In the genomic region with DNA sequence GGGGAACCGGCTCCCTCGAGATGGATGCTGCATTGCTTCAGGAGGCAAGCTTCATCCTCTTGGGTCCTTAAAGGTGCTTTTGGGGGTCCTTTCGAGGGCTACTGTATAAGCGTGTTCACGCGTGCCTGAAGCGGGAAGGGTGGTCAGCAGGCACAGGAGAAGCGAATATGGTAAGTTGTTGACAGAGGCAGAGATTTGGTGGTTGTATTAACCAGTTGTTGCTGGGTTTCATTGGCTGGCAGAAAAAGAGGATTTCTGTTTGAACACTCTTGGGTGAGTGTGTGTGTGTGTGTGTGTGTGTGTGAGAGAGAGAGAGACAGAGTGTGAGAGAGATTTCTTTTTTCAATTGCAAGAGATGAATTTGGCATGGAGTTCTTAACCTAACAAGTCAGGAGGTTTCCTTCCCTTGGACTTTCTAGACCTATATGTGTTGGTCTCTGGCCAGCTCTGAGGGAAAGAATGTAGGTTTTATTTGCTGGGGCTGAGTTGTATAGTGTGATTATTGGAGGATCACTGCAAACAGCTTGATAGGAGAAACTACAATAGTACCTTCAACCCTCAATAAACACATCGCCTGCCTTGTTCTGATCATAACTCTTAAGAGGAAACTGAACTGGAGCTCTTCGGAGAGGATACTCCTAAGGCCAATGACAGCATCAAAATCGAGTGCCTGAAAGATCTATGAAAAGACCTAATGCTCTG, we compare ENCODE assay signal across 1 cellular context.
TF ChIP-seq lines count a peak whose summit lies in the region.

No MANE protein-coding gene starts in this region.

TF ChIP-seq in K562, 482 proteins besides CTCF, POLR2A, EP300 and RAD21 (continued from another document and continues in another):
- TF ChIP-seq RERE (CRISPR knock-in tag; IDR thresholded peaks at IDR 0.05; ENCODE audit: borderline replicate concordance) (no peak), SIN3A (IDR thresholded peaks at IDR 0.05; ENCODE audit: borderline replicate concordance in 2 of 2, control insufficient read depth in 1 of 2, low read depth in 2 of 2, low read length in 2 of 2) (no peak), ZNF766 (CRISPR knock-in tag; conservative IDR thresholded peaks at IDR 0.05) (0 out of 2 replicates have a peak, but pooled peaks have one; percentile 11), ZNF134 (CRISPR knock-in tag; conservative IDR thresholded peaks at IDR 0.05) (no peak), ZFX (CRISPR knock-in tag; IDR thresholded peaks at IDR 0.05) (no peak), SRSF1 (IDR thresholded peaks at IDR 0.05; ENCODE audit: low read depth, low read length) (no peak), PHB2 (IDR thresholded peaks at IDR 0.05; ENCODE audit: low read depth) (0 out of 2 replicates have a peak, but pooled peaks have one; percentile 53), RBM14 (IDR thresholded peaks at IDR 0.05; ENCODE audit: borderline replicate concordance, insufficient read depth, low read depth, low read length) (no peak), HDGF (IDR thresholded peaks at IDR 0.05) (peak; percentile 58; the same call in 1 of the 2 replicates), MTA3 (IDR thresholded peaks at IDR 0.05; ENCODE audit: borderline replicate concordance) (0 out of 2 replicates have a peak, but pooled peaks have one; percentile 17), NRF1 (conservative IDR thresholded peaks at IDR 0.05 in 1 of 2, IDR thresholded peaks at IDR 0.05 in 1 of 2) (no peak), XRCC5 (IDR thresholded peaks at IDR 0.05; ENCODE audit: low read depth, low read length) (no peak), HDAC3 (IDR thresholded peaks at IDR 0.05; ENCODE audit: borderline replicate concordance, partially characterized antibody) (no peak), FOXP1 (CRISPR knock-in tag; IDR thresholded peaks at IDR 0.05) (no peak), PHF8 (IDR thresholded peaks at IDR 0.05; ENCODE audit: borderline replicate concordance, low read length) (no peak), ATF4 (CRISPR knock-in tag; IDR thresholded peaks at IDR 0.05) (no peak), FOXK2 (conservative IDR thresholded peaks at IDR 0.05 in 1 of 2, IDR thresholded peaks at IDR 0.05 in 1 of 2; ENCODE audit: low read depth in 2 of 2) (no peak), HMG20B (CRISPR knock-in tag; IDR thresholded peaks at IDR 0.05) (no peak), ZSCAN32 (CRISPR knock-in tag; IDR thresholded peaks at IDR 0.05) (no peak), SNRNP70 (optimal IDR thresholded peaks at IDR 0.05; ENCODE audit: low read depth, low read length) (no peak), L3MBTL2 (IDR thresholded peaks at IDR 0.05) (no peak), GTF2B (IDR thresholded peaks at IDR 0.05; ENCODE audit: extremely low read depth, insufficient read length) (no peak), ARID2 (IDR thresholded peaks at IDR 0.05) (0 out of 2 replicates have a peak, but pooled peaks have one; percentile 15), VEZF1 (CRISPR knock-in tag; IDR thresholded peaks at IDR 0.05) (no peak), MCM3 (IDR thresholded peaks at IDR 0.05) (no peak), LARP7 (IDR thresholded peaks at IDR 0.05) (peak; percentile 88; the same call in 1 of the 2 replicates), KDM1A (IDR thresholded peaks at IDR 0.05) (peak in 1 of 2 experiments; percentile 31; a peak in 2 of 4 replicates), OTX1 (CRISPR knock-in tag; IDR thresholded peaks at IDR 0.05) (no peak), ARHGAP35 (IDR thresholded peaks at IDR 0.05; ENCODE audit: partially characterized antibody) (peak; percentile 59), CREM (IDR thresholded peaks at IDR 0.05; ENCODE audit: low read depth) (no peak), POLR2AphosphoS2 (IDR thresholded peaks at IDR 0.05; ENCODE audit: low read length) (no peak), TEAD2 (tag; IDR thresholded peaks at IDR 0.05) (no peak), HLTF (IDR thresholded peaks at IDR 0.05) (peak; percentile 79; the same call in 1 of the 2 replicates), HMGN3 (IDR thresholded peaks at IDR 0.05; ENCODE audit: borderline replicate concordance, extremely low read depth, insufficient read length, low read depth, low read length) (no peak), ZBTB11 (CRISPR knock-in tag; IDR thresholded peaks at IDR 0.05) (0 out of 6 replicates have a peak, but pooled peaks of 1 of the 3 experiments have one; percentile 1), SMC3 (conservative IDR thresholded peaks at IDR 0.05; ENCODE audit: insufficient read depth, low read depth, low read length) (no peak), GTF2E2 (tag; IDR thresholded peaks at IDR 0.05) (no peak), SP1 (CRISPR knock-in tag; IDR thresholded peaks at IDR 0.05) (no peak), GABPB1 (CRISPR knock-in tag; IDR thresholded peaks at IDR 0.05) (peak; percentile 30; the same call in 1 of the 2 replicates), IFI16 (CRISPR knock-in tag; IDR thresholded peaks at IDR 0.05) (no peak), SMARCA5 (IDR thresholded peaks at IDR 0.05) (0 out of 2 replicates have a peak, but pooled peaks have one; percentile 37), ARID3B (CRISPR knock-in tag; IDR thresholded peaks at IDR 0.05; ENCODE audit: borderline replicate concordance) (no peak)
- TF ChIP-seq, protein P1, sequence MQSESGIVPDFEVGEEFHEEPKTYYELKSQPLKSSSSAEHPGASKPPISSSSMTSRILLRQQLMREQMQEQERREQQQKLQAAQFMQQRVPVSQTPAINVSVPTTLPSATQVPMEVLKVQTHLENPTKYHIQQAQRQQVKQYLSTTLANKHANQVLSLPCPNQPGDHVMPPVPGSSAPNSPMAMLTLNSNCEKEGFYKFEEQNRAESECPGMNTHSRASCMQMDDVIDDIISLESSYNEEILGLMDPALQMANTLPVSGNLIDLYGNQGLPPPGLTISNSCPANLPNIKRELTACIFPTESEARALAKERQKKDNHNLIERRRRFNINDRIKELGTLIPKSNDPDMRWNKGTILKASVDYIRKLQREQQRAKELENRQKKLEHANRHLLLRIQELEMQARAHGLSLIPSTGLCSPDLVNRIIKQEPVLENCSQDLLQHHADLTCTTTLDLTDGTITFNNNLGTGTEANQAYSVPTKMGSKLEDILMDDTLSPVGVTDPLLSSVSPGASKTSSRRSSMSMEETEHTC (IDR thresholded peaks at IDR 0.05), result no peak
- TF ChIP-seq, protein P2, sequence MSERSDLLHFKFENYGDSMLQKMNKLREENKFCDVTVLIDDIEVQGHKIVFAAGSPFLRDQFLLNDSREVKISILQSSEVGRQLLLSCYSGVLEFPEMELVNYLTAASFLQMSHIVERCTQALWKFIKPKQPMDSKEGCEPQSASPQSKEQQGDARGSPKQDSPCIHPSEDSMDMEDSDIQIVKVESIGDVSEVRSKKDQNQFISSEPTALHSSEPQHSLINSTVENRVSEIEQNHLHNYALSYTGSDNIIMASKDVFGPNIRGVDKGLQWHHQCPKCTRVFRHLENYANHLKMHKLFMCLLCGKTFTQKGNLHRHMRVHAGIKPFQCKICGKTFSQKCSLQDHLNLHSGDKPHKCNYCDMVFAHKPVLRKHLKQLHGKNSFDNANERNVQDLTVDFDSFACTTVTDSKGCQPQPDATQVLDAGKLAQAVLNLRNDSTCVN (CRISPR knock-in tag; IDR thresholded peaks at IDR 0.05), result peak; percentile 45; the same call in 1 of the 2 replicates
